In genomic region chr4:93710101-93710846, GRCh38 we compare ENCODE assay signal across 10 cellular contexts.
DNase-seq lines count a peak whose midpoint lies in the region; ATAC-seq and TF ChIP-seq lines count a peak whose summit lies in the region.
"Had no signal": no experiment of that assay in that cellular context is flagged by ENCODE, and none has a peak within 500 bp of the region (broad histone marks: within the 10 kb centered on the region; RNA-seq: fewer than 3 reads in every experiment).

No MANE protein-coding gene starts in this region.

- H3K4me2 ChIP-seq in PC-9 = no peak overlapping the region

- H3K4me1 Mint-ChIP-seq in neural crest cell = no peaks in the 10 kb centered on the region
- H3K4me1 Mint-ChIP-seq in activated CD4-positive, alpha-beta T cell treated with anti-CD3 and anti-CD28 coated beads for 36 hours = no peaks in the 10 kb centered on the region
- H3K4me1 Mint-ChIP-seq: IgD-negative memory B cell had no signal

- CTCF ChIA-PET in PC-9 (lab: Charles Lee) = no interaction called here
- CTCF ChIA-PET in activated CD4-positive, alpha-beta T cell treated with anti-CD3 and anti-CD28 coated beads for 36 hours (lab: Charles Lee) = interaction anchor here (0.6 kb wide), 1 partner anchor 117 kb away, joined by 3 read pairs; no protein-coding TSS in a partner anchor

- peak; percentile 84 for ATAC-seq in GM18858 (IDR thresholded peaks at IDR 0.05; ENCODE audit: unreplicated experiment)
- ATAC-seq in HG02763 (IDR thresholded peaks at IDR 0.05; ENCODE audit: unreplicated experiment) = peak; percentile 66
- no peak for ATAC-seq in activated CD4-positive, alpha-beta T cell treated with anti-CD3 and anti-CD28 coated beads for 36 hours

- no peak overlapping the region for H3K4me3 Mint-ChIP-seq in neural crest cell
- no peak overlapping the region for H3K4me3 Mint-ChIP-seq in activated CD4-positive, alpha-beta T cell treated with anti-CD3 and anti-CD28 coated beads for 36 hours
- H3K4me3 Mint-ChIP-seq: IgD-negative memory B cell had no signal

- peaks cover 8% of the 10 kb centered on the region for H3K9me3 Mint-ChIP-seq in neural crest cell
- H3K9me3 Mint-ChIP-seq in activated CD4-positive, alpha-beta T cell treated with anti-CD3 and anti-CD28 coated beads for 36 hours (ENCODE audit: low read depth) = no peaks in the 10 kb centered on the region

- no peaks in the 10 kb centered on the region for H3K27me3 ChIP-seq in PC-9 (ENCODE audit: insufficient read depth, low read depth)

- no peak overlapping the region for H2AFZ ChIP-seq in PC-9
- H2AFZ ChIP-seq: parathyroid adenoma had no signal

- H4K20me1 ChIP-seq in PC-9 (ENCODE audit: insufficient read depth) = no peaks in the 10 kb centered on the region

- no peaks in the 10 kb centered on the region for H3K79me2 ChIP-seq in PC-9 (ENCODE audit: low read depth)
- H3K79me2 ChIP-seq: parathyroid adenoma had no signal

- no TSS peak for BruUV-seq in PC-9 (replicated peaks; lab: Mats Ljungman, UMichigan)

- no peaks in the 10 kb centered on the region for H3K9me3 ChIP-seq in PC-9 (ENCODE audit: insufficient read depth, low read depth)

- H3K9me2 ChIP-seq in PC-9 (ENCODE audit: insufficient read depth) = no peaks in the 10 kb centered on the region

- no peaks in the 10 kb centered on the region for H3F3A ChIP-seq in PC-9 (ENCODE audit: insufficient read depth, low read depth)

- H3K27ac Mint-ChIP-seq in neural crest cell (ENCODE audit: unreplicated experiment) = no peak overlapping the region
- H3K27ac Mint-ChIP-seq in activated CD4-positive, alpha-beta T cell treated with anti-CD3 and anti-CD28 coated beads for 36 hours = no peak overlapping the region
- H3K27ac Mint-ChIP-seq: IgD-negative memory B cell had no signal

- no peaks in the 10 kb centered on the region for H3K4me1 ChIP-seq in PC-9 (replicated peaks; ENCODE audit: insufficient read depth)
- H3K4me1 ChIP-seq: parathyroid adenoma had no signal

- TF ChIP-seq CTCF in PC-9 (conservative IDR thresholded peaks at IDR 0.05) = 0 out of 2 replicates have a peak, but pooled peaks have one; percentile 23
- TF ChIP-seq CTCF in neural crest cell (conservative IDR thresholded peaks at IDR 0.05) = peak; percentile 54

- DNase-seq in PC-9 (no peak), neural crest cell (ENCODE audit: low read depth, low spot score) (no peak), amniotic stem cell (lab: John Stamatoyannopoulos, UW) (no peak), EL (no peak)
- DNase-seq in activated CD4-positive, alpha-beta T cell treated with anti-CD3 and anti-CD28 coated beads, Interleukin-2, amount 50 U/mL, for 4 hours = no peak
- DNase-seq in activated CD4-positive, alpha-beta T cell treated with anti-CD3 and anti-CD28 coated beads for 36 hours = no peak

- no peaks in the 10 kb centered on the region for H3K36me3 ChIP-seq in PC-9 (ENCODE audit: low read depth)

- H3K27ac ChIP-seq in PC-9 = no peak overlapping the region
- H3K27ac ChIP-seq: parathyroid adenoma had no signal

- intact Hi-C loops in PC-9 (cut with micrococcal nuclease; ENCODE audit: unreplicated experiment) = no loop called here
- intact Hi-C loops in activated CD4-positive, alpha-beta T cell treated with anti-CD3 and anti-CD28 coated beads for 36 hours (cut with DNase I, micrococcal nuclease) = no loop called here

- peaks cover 9% of the 10 kb centered on the region for H3K27me3 Mint-ChIP-seq in neural crest cell (ENCODE audit: low read depth)
- H3K27me3 Mint-ChIP-seq in activated CD4-positive, alpha-beta T cell treated with anti-CD3 and anti-CD28 coated beads for 36 hours = no peaks in the 10 kb centered on the region

- H3K4me3 ChIP-seq in PC-9 = no peak overlapping the region

- no peaks in the 10 kb centered on the region for H3K36me3 Mint-ChIP-seq in neural crest cell (ENCODE audit: low read depth)
- H3K36me3 Mint-ChIP-seq in activated CD4-positive, alpha-beta T cell treated with anti-CD3 and anti-CD28 coated beads for 36 hours (ENCODE audit: low read depth) = no peaks in the 10 kb centered on the region
- H3K36me3 Mint-ChIP-seq: IgD-negative memory B cell had no signal

- POLR2A ChIA-PET in PC-9 (lab: Charles Lee; ENCODE audit: unreplicated experiment) = no interaction called here
- POLR2A ChIA-PET in activated CD4-positive, alpha-beta T cell treated with anti-CD3 and anti-CD28 coated beads for 36 hours (lab: Charles Lee) = no interaction called here
